ENCODE assay signal across 1 cellular context in genomic region chr6:89260832-89261231, GRCh38.
TF ChIP-seq lines count a peak whose summit lies in the region.

No MANE protein-coding gene starts in this region.

TF ChIP-seq in SK-N-SH treated with all-trans-retinoic acid at 6 μM for 48 hours, 23 proteins besides CTCF, POLR2A, EP300 and RAD21 (continued from another document):
- TF ChIP-seq CSDC2 (CRISPR knock-in tag; IDR thresholded peaks at IDR 0.05) = no peak
